8 cellular contexts compared by ENCODE assay signal in genomic region chr5:172764861-172765765, GRCh38. TPM values are rescaled to one million over a fixed set of nuclear protein-coding genes. Genes with fewer than 3 reads are reported as not detected.
A peak's percentile ranks its signal among the peaks of the same experiment; 100 is the strongest.
DNase-seq lines count a peak whose midpoint lies in the region; ATAC-seq and TF ChIP-seq lines count a peak whose summit lies in the region.

No MANE protein-coding gene starts in this region.

- ATAC-seq in GM19351 (IDR thresholded peaks at IDR 0.05; ENCODE audit: unreplicated experiment), result peak; percentile 90
- peak; percentile 84 for ATAC-seq in HG03520 (IDR thresholded peaks at IDR 0.05; ENCODE audit: unreplicated experiment)
- peak; percentile 40 for ATAC-seq in left lobe of liver

- no peaks in the 10 kb centered on the region for H3K27me3 Mint-ChIP-seq in activated CD4-positive, alpha-beta T cell treated with anti-CD3 and anti-CD28 coated beads, Interleukin-2, amount 10 ng/mL, durations not matched to agents 7 days and 5 days

- H3K27ac ChIP-seq in coronary artery, result peak overlapping the region; percentile 93 to 98

- H3K27ac Mint-ChIP-seq in activated CD4-positive, alpha-beta T cell treated with anti-CD3 and anti-CD28 coated beads, Interleukin-2, amount 10 ng/mL, durations not matched to agents 7 days and 5 days, result peak overlapping the region; percentile 88

- peaks cover 11% of the 10 kb centered on the region for H3K36me3 Mint-ChIP-seq in activated CD4-positive, alpha-beta T cell treated with anti-CD3 and anti-CD28 coated beads, Interleukin-2, amount 10 ng/mL, durations not matched to agents 7 days and 5 days (ENCODE audit: low read depth)

- H3K4me1 Mint-ChIP-seq in activated CD4-positive, alpha-beta T cell treated with anti-CD3 and anti-CD28 coated beads, Interleukin-2, amount 10 ng/mL, durations not matched to agents 7 days and 5 days, result peaks cover 32% of the 10 kb centered on the region

- CTCF ChIA-PET in activated CD4-positive, alpha-beta T cell treated with anti-CD3 and anti-CD28 coated beads, Interleukin-2, amount 10 ng/mL, durations not matched to agents 7 days and 5 days (lab: Charles Lee), result interaction anchor here (0.6 to 1.6 kb wide), 7 partner anchors 9 to 1397 kb away, joined by 3 to 8 read pairs (median 4); no protein-coding TSS in a partner anchor

- DNase-seq in C1 segment of cervical spinal cord (lab: John Stamatoyannopoulos, UW), result peak; percentile 35 to 100 (median 80)
- peak; percentile 70 for DNase-seq in NCI-H526 treated with DMSO at 0.1 percent for 48 hours (lab: John Stamatoyannopoulos, UW)
- DNase-seq in activated CD4-positive, alpha-beta T cell treated with anti-CD3 and anti-CD28 coated beads, Interleukin-2, amount 10 ng/mL, durations not matched to agents 7 days and 5 days, result peak; percentile 99
- DNase-seq in coronary artery (ENCODE audit: low spot score), result peak; percentile 98
- peak; percentile 95 for DNase-seq in left lobe of liver (ENCODE audit: low spot score)
- peak; percentile 83 to 92 for DNase-seq in stimulated activated CD4-positive, alpha-beta T cell treated with anti-CD3 and anti-CD28 coated beads, Interleukin-2, amount 100 ng/mL, for 24 hours

- H3K9me3 Mint-ChIP-seq in activated CD4-positive, alpha-beta T cell treated with anti-CD3 and anti-CD28 coated beads, Interleukin-2, amount 10 ng/mL, durations not matched to agents 7 days and 5 days, result no peaks in the 10 kb centered on the region

- H3K4me3 Mint-ChIP-seq in activated CD4-positive, alpha-beta T cell treated with anti-CD3 and anti-CD28 coated beads, Interleukin-2, amount 10 ng/mL, durations not matched to agents 7 days and 5 days, result peak overlapping the region; percentile 70

- no peak for TF ChIP-seq CTCF in coronary artery (IDR thresholded peaks at IDR 0.05)

- H3K4me3 ChIP-seq in coronary artery, result peak overlapping the region; percentile 86

- POLR2A ChIA-PET in activated CD4-positive, alpha-beta T cell treated with anti-CD3 and anti-CD28 coated beads, Interleukin-2, amount 10 ng/mL, durations not matched to agents 7 days and 5 days (lab: Charles Lee), result interaction anchor here (0.6 kb wide), 1 partner anchor 50 kb away, joined by 3 read pairs; no protein-coding TSS in a partner anchor

RNA-seq across cellular contexts. Expression of gene DUSP1, which starts 5.9 kb away (rescaled TPM):
- total RNA-seq in activated CD4-positive, alpha-beta T cell treated with anti-CD3 and anti-CD28 coated beads, Interleukin-2, amount 10 ng/mL, durations not matched to agents 7 days and 5 days, result 10 to 100 TPM; 11.3 to 14.9 TPM
- total RNA-seq in left lobe of liver, result 145 TPM

Comparison
In these comparisons a context has a peak if more than half of its experiments do, and no peak if none do; other contexts are left out.
1. Peak in every context shown above with its lines: DNase-seq, ATAC-seq, H3K4me3 ChIP-seq and H3K27ac ChIP-seq.
2. ATAC-seq: peak in every context shown above with its lines; median percentile 90 in GM19351; 84 in HG03520; 40 in left lobe of liver.